ENCODE assay signal across 21 cellular contexts in genomic region chr2:147925886-147926285, GRCh38.
A peak's percentile ranks its signal among the peaks of the same experiment; 100 is the strongest.
DNase-seq lines count a peak whose midpoint lies in the region; ATAC-seq, FAIRE-seq and TF ChIP-seq lines count a peak whose summit lies in the region.
"Had no signal": no experiment of that assay in that cellular context is flagged by ENCODE, and none has a peak within 500 bp of the region (broad histone marks: within the 10 kb centered on the region; RNA-seq: fewer than 3 reads in every experiment).

No MANE protein-coding gene starts in this region.

- no peaks in the 10 kb centered on the region for H3K27me3 ChIP-seq in pancreas
- H3K27me3 ChIP-seq: SJSA1 had no signal

- peak overlapping the region; percentile 81 for H3K27ac ChIP-seq in SK-N-MC
- no peak overlapping the region for H3K27ac ChIP-seq in pancreas
- H3K27ac ChIP-seq: SJSA1 had no signal

- no peaks in the 10 kb centered on the region for H3K9me3 ChIP-seq in SK-N-MC (ENCODE audit: low read depth, low read length)
- no peaks in the 10 kb centered on the region for H3K9me3 ChIP-seq in pancreas
- H3K9me3 ChIP-seq: SJSA1 had no signal

- no peak for TF ChIP-seq CTCF in fibroblast of pulmonary artery (IDR thresholded peaks at IDR 0.05; ENCODE audit: low read length, missing control alignments)
- no peak for TF ChIP-seq CTCF in pancreas (IDR thresholded peaks at IDR 0.05)
- no peak for TF ChIP-seq CTCF in GM10248 (IDR thresholded peaks at IDR 0.05; ENCODE audit: control extremely low read depth, extremely low read depth, low read depth, missing control alignments)

- intact Hi-C loops in pancreas (cut with DNase I): no loop called here

- FAIRE-seq in pancreas (lab: Jason Lieb, UNC): peak; percentile 61
- FAIRE-seq: GM12892, kidney, urothelium cell line had no signal

- H3K36me3 ChIP-seq in SK-N-MC (ENCODE audit: insufficient read depth, low read length) (peaks cover 23% of the 10 kb centered on the region), pancreas (no peaks in the 10 kb centered on the region)
- H3K36me3 ChIP-seq: SJSA1 had no signal

- H3K4me3 ChIP-seq in SK-N-MC (peak overlapping the region; percentile 9; the same call in 1 of the 2 replicates), fibroblast of pulmonary artery (replicated peaks; ENCODE audit: low read depth, low read length) (no peak overlapping the region), pancreas (no peak overlapping the region)
- H3K4me3 ChIP-seq: SJSA1 had no signal

- peaks cover 0 to 11% (median 0%) of the 10 kb centered on the region in 3 donors for H3K4me1 ChIP-seq in pancreas
- H3K4me1 ChIP-seq: SJSA1 had no signal

- POLR2A ChIA-PET in GM10248 (lab: Yijun Ruan, JAX): no interaction called here

- peak in 3 of 4 donors; percentile 46 to 63 (median 53) for ATAC-seq in pancreas

- H3K9ac ChIP-seq in SK-N-MC (ENCODE audit: insufficient read length): no peak overlapping the region

- CTCF ChIA-PET in GM10248 (lab: Yijun Ruan, JAX): no interaction called here

- DNase-seq in NCI-H2196 (lab: John Stamatoyannopoulos, UW; ENCODE audit: unreplicated experiment) (peak; percentile 15), NCI-H2196 treated with DMSO at 0.1 percent for 48 hours (lab: John Stamatoyannopoulos, UW; ENCODE audit: unreplicated experiment) (no peak), SK-N-MC (ENCODE audit: low read depth, low spot score) (peak; percentile 50), fibroblast of pulmonary artery (ENCODE audit: low read depth) (peak; percentile 74), pancreas (no peak), activated gamma-delta T cell (lab: John Stamatoyannopoulos, UW) (no peak), GM10248 (ENCODE audit: extremely low spot score) (no peak)
- no peak for DNase-seq in activated CD4-positive, CD25-positive, alpha-beta regulatory T cell (lab: John Stamatoyannopoulos, UW)
- DNase-seq: activated CD4-positive, alpha-beta T cell treated with anti-CD3 and anti-CD28 coated beads for 1 hour; activated effector memory CD4-positive, alpha-beta T cell treated with Interleukin-2 at 50 U/mL for 16 hours; effector CD8-positive, alpha-beta T cell; H9; kidney; NCI-H1417 treated with DMSO at 0.1 percent for 48 hours; NCI-H2171 treated with DMSO at 0.1 percent for 48 hours; nephron progenitor cell; posterior cingulate gyrus; T1000 had no signal

Comparison
In these comparisons a context has a peak if more than half of its experiments do, and no peak if none do; other contexts are left out.
1. DNase-seq: peak in NCI-H2196 (single experiment), SK-N-MC (single experiment) and fibroblast of pulmonary artery (single experiment); none in NCI-H2196 treated with DMSO at 0.1 percent for 48 hours (single experiment), pancreas (0 of 6), activated gamma-delta T cell (single experiment), GM10248 (single experiment) and activated CD4-positive, CD25-positive, alpha-beta regulatory T cell (0 of 4).